ENCODE assay signal across 29 cellular contexts in genomic region chr3:88574210-88574609, GRCh38.
"Had no signal": no experiment of that assay in that cellular context is flagged by ENCODE, and none has a peak within 500 bp of the region (broad histone marks: within the 10 kb centered on the region; RNA-seq: fewer than 3 reads in every experiment).

No MANE protein-coding gene starts in this region.

- H3K4me2 ChIP-seq: hepatocyte, smooth muscle cell had no signal

- H3K9me3 ChIP-seq: pancreas, right lobe of liver, stomach, testis, thyroid gland, vagina had no signal

- H3K4me1 ChIP-seq: heart right ventricle, left lung, lower lobe of right lung, pancreas, psoas muscle, right atrium auricular region, right lobe of liver, stomach, testis, thyroid gland, transverse colon, upper lobe of left lung, vagina had no signal

- DNase-seq: heart right ventricle; islet precursor cell; kidney glomerular epithelial cell; left cardiac atrium; left lung; lower lobe of right lung; mesenchymal stem cell; naive thymus-derived CD8-positive, alpha-beta T cell; nucleus accumbens; pancreas; posterior cingulate gyrus; psoas muscle; right lobe of liver; stimulated activated CD4-positive, alpha-beta T cell treated with anti-CD3 and anti-CD28 coated beads, Interleukin-1b, Interleukin-23, amount 100 ng/mL, for 48 hours; stimulated activated CD4-positive, alpha-beta T cell treated with anti-CD3 and anti-CD28 coated beads, Interleukin-2, amount 100 ng/mL, for 48 hours; stimulated activated CD4-positive, alpha-beta T cell treated with anti-CD3 and anti-CD28 coated beads, Interleukin-4, amount 100 ng/mL, for 4 hours; stimulated activated CD8-positive, alpha-beta memory T cell treated with anti-CD3 and anti-CD28 coated beads, Interleukin-4, amount 100 ng/mL, for 48 hours; stimulated activated naive CD8-positive, alpha-beta T cell treated with anti-CD3 and anti-CD28 coated beads, Interleukin-15, Interleukin-2, amounts not matched to agents 100 U/mL and 50 U/mL, for 24 hours; stomach; testis; thyroid gland; transverse colon; upper lobe of left lung had no signal

- H3K4me3 ChIP-seq: heart right ventricle, hepatocyte, left lung, lower lobe of right lung, pancreas, psoas muscle, right atrium auricular region, right lobe of liver, smooth muscle cell, stomach, testis, thyroid gland, transverse colon, upper lobe of left lung, vagina had no signal

- H3K27ac ChIP-seq: heart right ventricle, hepatocyte, left lung, lower lobe of right lung, pancreas, psoas muscle, right atrium auricular region, right lobe of liver, stomach, testis, thyroid gland, transverse colon, upper lobe of left lung, vagina had no signal

- H3K27me3 ChIP-seq: heart right ventricle, hepatocyte, left lung, pancreas, right atrium auricular region, right lobe of liver, stomach, testis, thyroid gland, transverse colon, upper lobe of left lung, vagina had no signal

- H3K4me3 Mint-ChIP-seq: naive thymus-derived CD8-positive, alpha-beta T cell; nephron; stimulated activated memory B cell treated with anti-CD40 and anti-IgM and Interleukin-4, amounts not matched to agents 10 μg/mL and 1 μg/mL and 100 μg/mL, for 72 hours had no signal

- H3K36me3 Mint-ChIP-seq: naive thymus-derived CD8-positive, alpha-beta T cell; stimulated activated memory B cell treated with anti-CD40 and anti-IgM and Interleukin-4, amounts not matched to agents 10 μg/mL and 1 μg/mL and 100 μg/mL, for 72 hours had no signal

- H3K27me3 Mint-ChIP-seq: naive thymus-derived CD8-positive, alpha-beta T cell; stimulated activated memory B cell treated with anti-CD40 and anti-IgM and Interleukin-4, amounts not matched to agents 10 μg/mL and 1 μg/mL and 100 μg/mL, for 72 hours had no signal

- ATAC-seq: heart right ventricle; left cardiac atrium; left lung; lower lobe of right lung; naive thymus-derived CD8-positive, alpha-beta T cell; pancreas; psoas muscle; right lobe of liver; stimulated activated memory B cell treated with anti-CD40 and anti-IgM and Interleukin-4, amounts not matched to agents 10 μg/mL and 1 μg/mL and 100 μg/mL, for 72 hours; stimulated activated naive CD8-positive, alpha-beta T cell treated with anti-CD3 and anti-CD28 coated beads, Interleukin-15, Interleukin-2, amounts not matched to agents 100 U/mL and 50 U/mL, for 24 hours had no signal

- H3K79me2 ChIP-seq: hepatocyte had no signal

- H3K36me3 ChIP-seq: heart right ventricle, left lung, lower lobe of right lung, pancreas, right atrium auricular region, right lobe of liver, stomach, thyroid gland, transverse colon, upper lobe of left lung, vagina had no signal

- H2AFZ ChIP-seq: hepatocyte had no signal

- H3K4me1 Mint-ChIP-seq: naive thymus-derived CD8-positive, alpha-beta T cell; nephron; stimulated activated memory B cell treated with anti-CD40 and anti-IgM and Interleukin-4, amounts not matched to agents 10 μg/mL and 1 μg/mL and 100 μg/mL, for 72 hours had no signal

- H3K27ac Mint-ChIP-seq: naive thymus-derived CD8-positive, alpha-beta T cell; nephron; stimulated activated memory B cell treated with anti-CD40 and anti-IgM and Interleukin-4, amounts not matched to agents 10 μg/mL and 1 μg/mL and 100 μg/mL, for 72 hours had no signal
